12 cellular contexts compared by ENCODE assay signal in the genomic region with DNA sequence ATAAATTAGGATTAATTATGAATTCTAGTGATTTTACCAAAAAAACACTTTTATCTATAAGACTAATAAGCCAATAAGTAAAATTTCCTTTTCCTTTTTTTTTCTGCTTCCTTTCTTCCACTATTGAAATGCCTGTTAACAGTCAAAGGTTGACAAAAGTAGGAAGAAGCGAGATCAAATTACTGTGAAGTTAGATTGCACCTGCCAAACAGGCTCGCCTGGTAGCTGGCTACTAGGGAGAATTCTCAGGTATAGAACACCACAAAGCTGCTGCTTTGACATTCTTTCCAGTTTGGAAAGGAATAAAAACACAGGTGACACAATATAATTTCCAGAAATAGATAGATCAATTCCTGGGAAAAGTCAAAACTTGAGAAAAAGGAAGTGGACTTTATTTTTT.
"Had no signal": no experiment of that assay in that cellular context is flagged by ENCODE, and none has a peak within 500 bp of the region (broad histone marks: within the 10 kb centered on the region; RNA-seq: fewer than 3 reads in every experiment).

No MANE protein-coding gene starts in this region.

- DNase-seq: activated CD4-positive, alpha-beta memory T cell treated with anti-CD3 and anti-CD28 coated beads, Interleukin-2, amount 10 ng/mL, durations not matched to agents 7 days and 5 days; activated CD4-positive, alpha-beta T cell treated with anti-CD3 and anti-CD28 coated beads for 48 hours; activated CD4-positive, CD25-positive, alpha-beta regulatory T cell; activated CD8-positive, alpha-beta memory T cell treated with anti-CD3 and anti-CD28 coated beads, Interleukin-2, amount 10 ng/mL, durations not matched to agents 7 days and 5 days; activated naive CD4-positive, alpha-beta T cell; activated naive CD8-positive, alpha-beta T cell treated with anti-CD3 and anti-CD28 coated beads for 36 hours; amniotic stem cell; effector CD8-positive, alpha-beta T cell; esophagus squamous epithelium; heart right ventricle; stimulated activated CD4-positive, alpha-beta T cell treated with anti-CD3 and anti-CD28 coated beads, Interleukin-4, amount 100 ng/mL, for 24 hours; upper lobe of left lung had no signal
